ENCODE assay signal across 24 cellular contexts in the genomic region with DNA sequence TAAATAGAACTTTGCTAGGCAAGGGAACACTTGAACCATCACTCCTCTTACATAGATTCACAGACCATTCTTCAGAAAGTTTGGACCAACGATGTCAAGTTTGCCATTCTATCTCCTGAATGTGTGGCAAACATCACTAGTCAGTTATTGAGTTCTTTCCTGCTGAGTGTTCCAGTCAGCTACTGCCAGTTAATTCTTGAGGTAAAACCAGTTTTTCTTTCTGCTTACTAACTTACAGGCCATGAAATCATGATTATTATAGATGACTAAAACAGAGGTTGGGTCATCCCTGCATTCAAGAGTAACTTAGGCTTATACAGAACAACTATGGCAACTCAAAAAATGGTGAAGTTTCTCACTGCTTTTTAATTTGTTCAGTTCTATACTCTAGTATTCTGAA.
DNase-seq lines count a peak whose midpoint lies in the region; ATAC-seq, FAIRE-seq and TF ChIP-seq lines count a peak whose summit lies in the region.
"Had no signal": no experiment of that assay in that cellular context is flagged by ENCODE, and none has a peak within 500 bp of the region (broad histone marks: within the 10 kb centered on the region; RNA-seq: fewer than 3 reads in every experiment).

No MANE protein-coding gene starts in this region.

- DNase-seq in GM23248, result peak; percentile 89
- DNase-seq in astrocyte (ENCODE audit: low read depth), result peak; percentile 62
- DNase-seq in foreskin fibroblast, result peak; percentile 34 to 64
- DNase-seq in endothelial cell (ENCODE audit: low spot score), result no peak
- no peak for DNase-seq in Right ventricle myocardium inferior (ENCODE audit: missing footprints)
- DNase-seq: activated CD4-positive, alpha-beta T cell treated with anti-CD3 and anti-CD28 coated beads for 36 hours; activated CD8-positive, alpha-beta memory T cell treated with anti-CD3 and anti-CD28 coated beads, Interleukin-2, amount 50 U/mL, for 4 hours; activated effector memory CD4-positive, alpha-beta T cell treated with anti-CD3 and anti-CD28 coated beads, Interleukin-2, amount 50 U/mL, for 16 hours; amygdala; Caco-2; kidney; mesendoderm; NCI-H1048; NCI-H526; T-helper 9 cell had no signal

- peaks cover 20% of the 10 kb centered on the region for H3K36me3 ChIP-seq in ACC112 (ENCODE audit: insufficient read depth, low read length)
- H3K36me3 ChIP-seq in GM23248 (ENCODE audit: low read depth), result peaks cover 22% of the 10 kb centered on the region
- no peaks in the 10 kb centered on the region for H3K36me3 ChIP-seq in astrocyte (ENCODE audit: insufficient read depth, low read length)
- H3K36me3 ChIP-seq: prostate gland had no signal

- H2AFZ ChIP-seq in ACC112 (ENCODE audit: low read length, unreplicated experiment) (no peak overlapping the region), GM23248 (no peak overlapping the region), astrocyte (ENCODE audit: low read depth, low read length) (no peak overlapping the region)

- H3K9me3 ChIP-seq in GM23248 (ENCODE audit: low read depth) (no peaks in the 10 kb centered on the region), astrocyte (ENCODE audit: insufficient read depth, low read depth, low read length) (no peaks in the 10 kb centered on the region)
- H3K9me3 ChIP-seq: Caco-2, prostate gland, tibial nerve had no signal

- no peak overlapping the region for H3K4me3 Mint-ChIP-seq in astrocyte (ENCODE audit: unreplicated experiment)
- H3K4me3 Mint-ChIP-seq in endothelial cell (ENCODE audit: unreplicated experiment), result no peak overlapping the region
- H3K4me3 Mint-ChIP-seq: activated CD4-positive, alpha-beta T cell treated with anti-CD3 and anti-CD28 coated beads for 36 hours; nephron; stimulated activated memory B cell treated with anti-CD40 and anti-IgM and Interleukin-4, amounts not matched to agents 10 μg/mL and 1 μg/mL and 100 μg/mL, for 72 hours had no signal

- no peak for ATAC-seq in GM21528 (IDR thresholded peaks at IDR 0.05; ENCODE audit: low FRiP score, unreplicated experiment)
- ATAC-seq in Right ventricle myocardium inferior, result no peak
- ATAC-seq in GM19455 (IDR thresholded peaks at IDR 0.05; ENCODE audit: unreplicated experiment), result no peak
- ATAC-seq: activated CD4-positive, alpha-beta T cell treated with anti-CD3 and anti-CD28 coated beads for 36 hours; stimulated activated memory B cell treated with anti-CD40 and anti-IgM and Interleukin-4, amounts not matched to agents 10 μg/mL and 1 μg/mL and 100 μg/mL, for 72 hours had no signal

- H3F3A ChIP-seq in GM23248 (ENCODE audit: insufficient read depth), result peaks cover 27% of the 10 kb centered on the region

- H3K4me2 ChIP-seq in GM23248 (ENCODE audit: unreplicated experiment) (peak overlapping the region; percentile 29), astrocyte (ENCODE audit: low read length) (no peak overlapping the region)

- H3K9me3 Mint-ChIP-seq in astrocyte (ENCODE audit: unreplicated experiment) (no peaks in the 10 kb centered on the region), endothelial cell (ENCODE audit: unreplicated experiment) (no peaks in the 10 kb centered on the region)
- H3K9me3 Mint-ChIP-seq: nephron; stimulated activated memory B cell treated with anti-CD40 and anti-IgM and Interleukin-4, amounts not matched to agents 10 μg/mL and 1 μg/mL and 100 μg/mL, for 72 hours had no signal

- H3K27me3 Mint-ChIP-seq in astrocyte (ENCODE audit: low read depth, unreplicated experiment), result no peaks in the 10 kb centered on the region
- H3K27me3 Mint-ChIP-seq in endothelial cell (ENCODE audit: unreplicated experiment), result no peaks in the 10 kb centered on the region
- H3K27me3 Mint-ChIP-seq: activated CD4-positive, alpha-beta T cell treated with anti-CD3 and anti-CD28 coated beads for 36 hours; stimulated activated memory B cell treated with anti-CD40 and anti-IgM and Interleukin-4, amounts not matched to agents 10 μg/mL and 1 μg/mL and 100 μg/mL, for 72 hours had no signal

- H3K36me3 Mint-ChIP-seq in astrocyte (ENCODE audit: low read depth, unreplicated experiment), result peaks cover 5% of the 10 kb centered on the region
- H3K36me3 Mint-ChIP-seq in endothelial cell (ENCODE audit: low read depth, unreplicated experiment), result no peaks in the 10 kb centered on the region

- H3K9ac ChIP-seq in GM23248 (peak overlapping the region; percentile 40; the same call in 1 of the 2 replicates), astrocyte (ENCODE audit: low read length) (no peak overlapping the region)

- WGBS in GM23248 (ENCODE audit: low coverage in 1 of 2, low lambda C conversion rate in 2 of 2, missing lambda C conversion rate in 2 of 2), 2 experiments, result 56 to 65% methylated on average over 1 of the region's 1 CpG

- no peaks in the 10 kb centered on the region for H3K27me3 ChIP-seq in ACC112 (ENCODE audit: insufficient read depth, low read length)
- no peaks in the 10 kb centered on the region for H3K27me3 ChIP-seq in GM23248 (replicated peaks; ENCODE audit: insufficient read depth)
- H3K27me3 ChIP-seq in astrocyte (ENCODE audit: insufficient read depth, low read length), result no peaks in the 10 kb centered on the region
- H3K27me3 ChIP-seq: tibial nerve had no signal

- H3K4me1 Mint-ChIP-seq in astrocyte (ENCODE audit: low read depth, unreplicated experiment) (peaks cover 9% of the 10 kb centered on the region), endothelial cell (ENCODE audit: unreplicated experiment) (no peaks in the 10 kb centered on the region)
- H3K4me1 Mint-ChIP-seq: activated CD4-positive, alpha-beta T cell treated with anti-CD3 and anti-CD28 coated beads for 36 hours; nephron; stimulated activated memory B cell treated with anti-CD40 and anti-IgM and Interleukin-4, amounts not matched to agents 10 μg/mL and 1 μg/mL and 100 μg/mL, for 72 hours had no signal

- H4K20me1 ChIP-seq in GM23248 (ENCODE audit: insufficient read depth) (no peaks in the 10 kb centered on the region), astrocyte (ENCODE audit: insufficient read depth, low read length) (no peaks in the 10 kb centered on the region)

- H3K4me3 ChIP-seq in ACC112 (ENCODE audit: low read depth, low read length) (no peak overlapping the region), GM23248 (no peak overlapping the region), astrocyte (ENCODE audit: insufficient read depth, low read depth, low read length) (no peak overlapping the region), foreskin fibroblast (ENCODE audit: low read depth in 1 of 2, low read length in 2 of 2) (no peak overlapping the region)
- H3K4me3 ChIP-seq: prostate gland, tibial nerve had no signal

- TF ChIP-seq CTCF in astrocyte (IDR thresholded peaks at IDR 0.05; ENCODE audit: insufficient read depth, low read depth, low read length) (no peak), foreskin fibroblast (IDR thresholded peaks at IDR 0.05; ENCODE audit: low read depth, low read length) (no peak), endothelial cell (IDR thresholded peaks at IDR 0.05; ENCODE audit: unreplicated experiment) (no peak)

- FAIRE-seq in astrocyte (lab: Jason Lieb, UNC), result no peak
- FAIRE-seq: endothelial cell of umbilical vein, G401.6, kidney had no signal

- H3K27ac Mint-ChIP-seq in astrocyte (ENCODE audit: unreplicated experiment) (no peak overlapping the region), endothelial cell (ENCODE audit: unreplicated experiment) (no peak overlapping the region)
- H3K27ac Mint-ChIP-seq: activated CD4-positive, alpha-beta T cell treated with anti-CD3 and anti-CD28 coated beads for 36 hours; nephron; stimulated activated memory B cell treated with anti-CD40 and anti-IgM and Interleukin-4, amounts not matched to agents 10 μg/mL and 1 μg/mL and 100 μg/mL, for 72 hours had no signal

- H3K79me2 ChIP-seq in ACC112 (ENCODE audit: control insufficient read depth, insufficient read depth, low read length, unreplicated experiment), result no peaks in the 10 kb centered on the region
- H3K79me2 ChIP-seq in GM23248 (ENCODE audit: insufficient read depth), result no peaks in the 10 kb centered on the region
- no peaks in the 10 kb centered on the region for H3K79me2 ChIP-seq in astrocyte (ENCODE audit: insufficient read depth, low read length)

- H3K9me2 ChIP-seq in GM23248 (ENCODE audit: insufficient read depth), result no peaks in the 10 kb centered on the region

- intact Hi-C loops in Right ventricle myocardium inferior (cut with DNase I), result no loop called here

- H3K4me1 ChIP-seq in ACC112 (ENCODE audit: control insufficient read depth, insufficient read depth, low read length, unreplicated experiment), result no peaks in the 10 kb centered on the region
- peaks cover 20% of the 10 kb centered on the region for H3K4me1 ChIP-seq in GM23248 (ENCODE audit: insufficient read depth)
- H3K4me1 ChIP-seq in astrocyte (ENCODE audit: insufficient read depth, low read length), result no peaks in the 10 kb centered on the region
- H3K4me1 ChIP-seq: Caco-2, prostate gland, tibial nerve had no signal

- in situ Hi-C loops in GM23248 (cut with MboI), result no loop called here

- H3K27ac ChIP-seq in ACC112 (ENCODE audit: low read depth, low read length) (peak overlapping the region; percentile 20; the same call in 1 of the 2 replicates), GM23248 (peak overlapping the region; percentile 80), astrocyte (ENCODE audit: low read depth, low read length) (no peak overlapping the region)
- H3K27ac ChIP-seq: prostate gland, tibial nerve had no signal

Comparison
In these comparisons a context has a peak if more than half of its experiments do, and no peak if none do; other contexts are left out.
1. DNase-seq: peak in GM23248 (single experiment), astrocyte (single experiment) and foreskin fibroblast (2 of 2); none in endothelial cell (single experiment) and Right ventricle myocardium inferior (single experiment).